Comparison of ENCODE assay signal across 8 cellular contexts in genomic region chrX:9995855-9996339, GRCh38.
DNase-seq lines count a peak whose midpoint lies in the region; ATAC-seq and TF ChIP-seq lines count a peak whose summit lies in the region.

No MANE protein-coding gene starts in this region.

- H3K36me3 Mint-ChIP-seq in memory B cell, result no peaks in the 10 kb centered on the region

- no peaks in the 10 kb centered on the region for H3K27me3 Mint-ChIP-seq in memory B cell

- ATAC-seq in HG02798 (IDR thresholded peaks at IDR 0.05; ENCODE audit: poor library complexity, unreplicated experiment) (peak; percentile 73), memory B cell (ENCODE audit: low read depth) (peak; percentile 75), HG03442 (IDR thresholded peaks at IDR 0.05; ENCODE audit: unreplicated experiment) (no peak)

- peak; percentile 96 for TF ChIP-seq CTCF in GM12873 (IDR thresholded peaks at IDR 0.05; ENCODE audit: insufficient read depth, low read depth, low read length, missing control alignments)

- peaks cover 4% of the 10 kb centered on the region for H3K4me1 Mint-ChIP-seq in memory B cell

- H3K4me3 Mint-ChIP-seq in memory B cell, result no peak overlapping the region

- no peaks in the 10 kb centered on the region for H3K9me3 Mint-ChIP-seq in memory B cell

- peak; percentile 57 for DNase-seq in NCI-H345 (lab: John Stamatoyannopoulos, UW)
- DNase-seq in activated CD8-positive, alpha-beta memory T cell treated with anti-CD3 and anti-CD28 coated beads for 1 hour (ENCODE audit: extremely low read depth in 1 of 2, low read depth in 1 of 2), result peak; percentile 47 to 69
- peak; percentile 72 for DNase-seq in ecto neural progenitor cell (ENCODE audit: low spot score)
- DNase-seq in memory B cell (ENCODE audit: low spot score in 2 of 2), result peak; percentile 68 to 82
- peak; percentile 56 to 61 for DNase-seq in stimulated activated CD8-positive, alpha-beta memory T cell treated with anti-CD3 and anti-CD28 coated beads, Interleukin-2, amount 100 ng/mL, for 1 hour (ENCODE audit: low read depth in 2 of 2)

- no peak overlapping the region for H3K27ac Mint-ChIP-seq in memory B cell
